In the genomic region with DNA sequence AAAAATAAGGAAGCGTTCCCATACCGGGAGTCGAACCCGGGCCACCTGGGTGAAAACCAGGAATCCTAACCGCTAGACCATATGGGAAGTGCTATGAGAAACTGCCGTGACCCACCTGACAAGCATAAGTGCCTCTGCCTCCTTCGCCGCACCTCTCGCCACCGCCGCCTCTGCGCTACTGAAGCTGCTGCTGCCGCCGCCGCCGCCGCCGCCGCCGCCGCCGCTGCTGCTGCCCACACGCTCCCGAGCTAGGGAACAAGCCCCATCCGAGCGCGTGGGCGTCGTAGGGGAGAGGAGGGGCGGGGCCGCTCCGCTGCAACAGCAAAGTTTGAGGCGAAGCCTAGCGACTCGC, we compare ENCODE assay signal across 7 cellular contexts. TPM values are rescaled to one million over a fixed set of nuclear protein-coding genes. Genes with fewer than 3 reads are reported as not detected.
DNase-seq lines count a peak whose midpoint lies in the region; ATAC-seq, FAIRE-seq and TF ChIP-seq lines count a peak whose summit lies in the region.

No MANE protein-coding gene starts in this region.

- peak; percentile 7 for ATAC-seq in GM18520 (IDR thresholded peaks at IDR 0.05; ENCODE audit: unreplicated experiment)
- ATAC-seq in HG02981 (IDR thresholded peaks at IDR 0.05; ENCODE audit: unreplicated experiment), result peak; percentile 16
- peak; percentile 50 to 62 for ATAC-seq in activated CD4-positive, CD25-positive, alpha-beta regulatory T cell treated with anti-CD3 and anti-CD28 coated beads, Interleukin-2, amount 50 U/mL, for 24 hours

- peaks cover 6 to 24% of the 10 kb centered on the region in 2 donors for H3K4me1 ChIP-seq in kidney (ENCODE audit: control insufficient read depth in 1 of 2, insufficient read depth in 1 of 2, low read depth in 1 of 2, low read length in 2 of 2)

- DNase-seq in NCI-H2171 (lab: John Stamatoyannopoulos, UW) (peak; percentile 45), caudate nucleus (lab: John Stamatoyannopoulos, UW) (peak in 60 of 61 donors; percentile 43 to 95 (median 86)), kidney (peak; percentile 94)
- peak; percentile 72 to 80 (median 76) for DNase-seq in stimulated activated CD4-positive, alpha-beta T cell treated with anti-CD3 and anti-CD28 coated beads, Interleukin-1b, Interleukin-23, amount 100 ng/mL, for 24 hours (ENCODE audit: low read depth in 4 of 4, low spot score in 1 of 4)

- TF ChIP-seq CTCF in kidney (IDR thresholded peaks at IDR 0.05; ENCODE audit: borderline replicate concordance, extremely low read depth, insufficient read depth), result no peak

- peak overlapping the region; percentile 91 to 92 for H3K4me3 ChIP-seq in kidney (ENCODE audit: low read length in 2 of 2)

- intact Hi-C loops in kidney (cut with DNase I), result no loop called here

- H3K36me3 ChIP-seq in kidney (ENCODE audit: control insufficient read depth in 1 of 2, insufficient read depth in 2 of 2, low read length in 2 of 2), result peaks cover 2 to 7% of the 10 kb centered on the region in 2 donors

- H3K27ac ChIP-seq in caudate nucleus (ENCODE audit: low read depth, low read length) (peak overlapping the region; percentile 99), kidney (ENCODE audit: low read depth in 2 of 2, low read length in 2 of 2) (peak overlapping the region; percentile 98)

- peak overlapping the region; percentile 83 to 91 for H3K9ac ChIP-seq in kidney (ENCODE audit: low read length in 2 of 2)

- H3K9me3 ChIP-seq in kidney (ENCODE audit: control insufficient read depth in 1 of 2, low read length in 2 of 2), result no peaks in the 10 kb centered on the region

- no peak for FAIRE-seq in kidney (lab: Jason Lieb, UNC)

RNA-seq across cellular contexts. Expression of a gene that starts 0.6 kb away (rescaled TPM):
- 9.9 TPM for total RNA-seq in kidney
- 9.6 TPM for polyA plus RNA-seq in kidney (ENCODE audit: insufficient read depth, low read depth, low replicate concordance)

RNA-seq across cellular contexts. Expression of a gene that starts 41.6 kb away (rescaled TPM):
- total RNA-seq in kidney, result 95.1 TPM
- polyA plus RNA-seq in kidney (ENCODE audit: insufficient read depth, low read depth, low replicate concordance), result 12.0 TPM

Comparison
In these comparisons a context has a peak if more than half of its experiments do, and no peak if none do; other contexts are left out.
1. Peak in every context shown above with its lines: DNase-seq, ATAC-seq, H3K4me3 ChIP-seq and H3K27ac ChIP-seq.